ENCODE assay signal across 31 cellular contexts in the genomic region with DNA sequence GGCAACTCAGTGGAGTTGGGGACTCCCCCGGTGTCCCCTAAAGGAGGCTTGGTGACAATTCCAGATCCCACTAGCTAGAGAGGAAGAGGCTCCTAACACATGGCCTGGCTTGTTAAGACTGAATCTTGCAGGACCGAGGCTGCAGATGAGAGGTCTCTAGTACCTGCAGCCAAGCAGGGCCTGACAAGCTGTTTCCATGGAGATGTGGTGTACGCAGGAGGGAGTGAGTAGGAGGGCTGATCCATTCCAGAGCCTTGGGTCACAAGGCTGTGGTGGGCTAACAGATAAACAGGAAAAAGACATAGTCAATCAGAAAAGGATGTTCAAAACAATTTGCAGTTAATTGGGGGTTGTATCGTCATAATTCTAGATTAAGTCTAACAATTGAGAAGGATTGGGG.
A peak's percentile ranks its signal among the peaks of the same experiment; 100 is the strongest.
DNase-seq lines count a peak whose midpoint lies in the region; ATAC-seq and TF ChIP-seq lines count a peak whose summit lies in the region.
"Had no signal": no experiment of that assay in that cellular context is flagged by ENCODE, and none has a peak within 500 bp of the region (broad histone marks: within the 10 kb centered on the region; RNA-seq: fewer than 3 reads in every experiment).

No MANE protein-coding gene starts in this region.

- H3K23ac ChIP-seq in mesenchymal stem cell (ENCODE audit: low read length in 2 of 2), result no peak overlapping the region

- TF ChIP-seq EP300 in gastroesophageal sphincter (IDR thresholded peaks at IDR 0.05), result no peak

- peak overlapping the region; percentile 17 for H3K27ac Mint-ChIP-seq in activated CD4-positive, alpha-beta T cell treated with anti-CD3 and anti-CD28 coated beads, Interleukin-2, amount 10 ng/mL, durations not matched to agents 24 days and 14 days
- no peak overlapping the region for H3K27ac Mint-ChIP-seq in activated CD4-positive, alpha-beta T cell treated with anti-CD3 and anti-CD28 coated beads, Interleukin-2, amount 10 ng/mL, durations not matched to agents 7 days and 5 days
- H3K27ac Mint-ChIP-seq: activated CD8-positive, alpha-beta T cell treated with anti-CD3 and anti-CD28 coated beads for 36 hours; activated naive CD8-positive, alpha-beta T cell treated with anti-CD3 and anti-CD28 coated beads for 36 hours; activated T-helper 17 cell treated with anti-CD3 and anti-CD28 coated beads, Interleukin-2, amount 50 U/mL, for 72 hours; CD4-positive, alpha-beta memory T cell; dendritic cell treated with granulocyte-macrophage colony-stimulating factor and Interleukin-4, amounts not matched to agents 40 ng/mL and 50 ng/mL, for 4 days; endodermal cell; stimulated activated naive CD8-positive, alpha-beta T cell treated with anti-CD3 and anti-CD28 coated beads, Interleukin-15, Interleukin-2, amounts not matched to agents 100 ng/mL and 50 ng/mL, for 24 hours had no signal

- no peak overlapping the region for H3K4me2 ChIP-seq in mesenchymal stem cell (ENCODE audit: low read length, poor library complexity, severe bottlenecking)
- H3K4me2 ChIP-seq: A549 had no signal

- no peak overlapping the region for H2BK120ac ChIP-seq in mesenchymal stem cell (ENCODE audit: low read depth, low read length)

- in situ Hi-C loops in G401 (cut with HindIII; ENCODE audit: low sequenced_read_pairs), result no loop called here

- no peak overlapping the region for H3K4ac ChIP-seq in mesenchymal stem cell (ENCODE audit: low read depth in 1 of 2, low read length in 2 of 2)

- H3K14ac ChIP-seq in mesenchymal stem cell (ENCODE audit: low read length in 2 of 2), result no peak overlapping the region

- H3K27me3 Mint-ChIP-seq in activated CD4-positive, alpha-beta T cell treated with anti-CD3 and anti-CD28 coated beads, Interleukin-2, amount 10 ng/mL, durations not matched to agents 24 days and 14 days, result peaks cover 9% of the 10 kb centered on the region
- peaks cover 2% of the 10 kb centered on the region for H3K27me3 Mint-ChIP-seq in activated CD4-positive, alpha-beta T cell treated with anti-CD3 and anti-CD28 coated beads, Interleukin-2, amount 10 ng/mL, durations not matched to agents 7 days and 5 days
- H3K27me3 Mint-ChIP-seq: activated naive CD8-positive, alpha-beta T cell treated with anti-CD3 and anti-CD28 coated beads for 36 hours had no signal

- H3K9me3 ChIP-seq in WERI-Rb-1 (ENCODE audit: severe bottlenecking), result peaks cover 12% of the 10 kb centered on the region
- peaks cover 29% of the 10 kb centered on the region for H3K9me3 ChIP-seq in mesenchymal stem cell (ENCODE audit: control insufficient read depth, low read length)
- peaks cover 0 to 24% (median 0%) of the 10 kb centered on the region in 3 donors for H3K9me3 ChIP-seq in gastroesophageal sphincter

- no peak overlapping the region for H3K4me3 Mint-ChIP-seq in activated CD4-positive, alpha-beta T cell treated with anti-CD3 and anti-CD28 coated beads, Interleukin-2, amount 10 ng/mL, durations not matched to agents 24 days and 14 days
- no peak overlapping the region for H3K4me3 Mint-ChIP-seq in activated CD4-positive, alpha-beta T cell treated with anti-CD3 and anti-CD28 coated beads, Interleukin-2, amount 10 ng/mL, durations not matched to agents 7 days and 5 days
- H3K4me3 Mint-ChIP-seq: activated CD8-positive, alpha-beta T cell treated with anti-CD3 and anti-CD28 coated beads for 36 hours; activated naive CD8-positive, alpha-beta T cell treated with anti-CD3 and anti-CD28 coated beads for 36 hours; activated T-helper 17 cell treated with anti-CD3 and anti-CD28 coated beads, Interleukin-2, amount 50 U/mL, for 72 hours; CD4-positive, alpha-beta memory T cell; dendritic cell treated with granulocyte-macrophage colony-stimulating factor and Interleukin-4, amounts not matched to agents 40 ng/mL and 50 ng/mL, for 4 days; endodermal cell; stimulated activated naive CD8-positive, alpha-beta T cell treated with anti-CD3 and anti-CD28 coated beads, Interleukin-15, Interleukin-2, amounts not matched to agents 100 ng/mL and 50 ng/mL, for 24 hours had no signal

- no peak overlapping the region for H3K18ac ChIP-seq in mesenchymal stem cell (ENCODE audit: low read depth in 1 of 2, low read length in 2 of 2)

- no peak overlapping the region for H2BK12ac ChIP-seq in mesenchymal stem cell (ENCODE audit: low read length in 2 of 2)

- no peaks in the 10 kb centered on the region for H3K79me1 ChIP-seq in mesenchymal stem cell (replicated peaks; ENCODE audit: low read length, poor library complexity, severe bottlenecking)

- H3K27me3 ChIP-seq in WERI-Rb-1 (ENCODE audit: insufficient read depth, low read depth, severe bottlenecking), result no peaks in the 10 kb centered on the region
- no peaks in the 10 kb centered on the region for H3K27me3 ChIP-seq in mesenchymal stem cell (ENCODE audit: control insufficient read depth in 1 of 2, insufficient read depth in 1 of 2, low read length in 2 of 2)
- H3K27me3 ChIP-seq in gastroesophageal sphincter, result peaks cover 3% of the 10 kb centered on the region
- H3K27me3 ChIP-seq: ascending aorta, foreskin keratinocyte, heart right ventricle had no signal

- H3K27ac ChIP-seq in WERI-Rb-1 (no peak overlapping the region), mesenchymal stem cell (ENCODE audit: low read length, poor library complexity, severe bottlenecking) (no peak overlapping the region), gastroesophageal sphincter (no peak overlapping the region)
- H3K27ac ChIP-seq: ascending aorta, foreskin keratinocyte, heart right ventricle had no signal

- CTCF ChIA-PET in activated CD4-positive, alpha-beta T cell treated with anti-CD3 and anti-CD28 coated beads, Interleukin-2, amount 10 ng/mL, durations not matched to agents 7 days and 5 days (lab: Charles Lee), result interaction anchor here (1.4 kb wide), 1 partner anchor 9 kb away, joined by 4 read pairs; no protein-coding TSS in a partner anchor

- TF ChIP-seq CTCF in WERI-Rb-1 (IDR thresholded peaks at IDR 0.05; ENCODE audit: low read depth, low read length) (no peak), gastroesophageal sphincter (IDR thresholded peaks at IDR 0.05) (no peak)

- 54% methylated on average over 4 of the region's 4 CpGs for WGBS in mesenchymal stem cell
- 52 to 67% methylated on average over 2 to 3 of the region's 4 CpGs for WGBS in gastroesophageal sphincter (ENCODE audit: low coverage in 1 of 2), 2 donors

- H2AFZ ChIP-seq in mesenchymal stem cell (ENCODE audit: low read depth, low read length), result no peak overlapping the region

- H3K36me3 Mint-ChIP-seq in activated CD4-positive, alpha-beta T cell treated with anti-CD3 and anti-CD28 coated beads, Interleukin-2, amount 10 ng/mL, durations not matched to agents 24 days and 14 days (ENCODE audit: low read depth), result peaks cover 5% of the 10 kb centered on the region
- peaks cover 4% of the 10 kb centered on the region for H3K36me3 Mint-ChIP-seq in activated CD4-positive, alpha-beta T cell treated with anti-CD3 and anti-CD28 coated beads, Interleukin-2, amount 10 ng/mL, durations not matched to agents 7 days and 5 days (ENCODE audit: low read depth)

- no peak overlapping the region for H2BK5ac ChIP-seq in mesenchymal stem cell (ENCODE audit: low read depth, low read length, poor library complexity, severe bottlenecking)

- intact Hi-C loops in activated CD4-positive, alpha-beta T cell treated with anti-CD3 and anti-CD28 coated beads, Interleukin-2, amount 10 ng/mL, durations not matched to agents 24 days and 14 days (cut with micrococcal nuclease), result no loop called here
- intact Hi-C loops in left colon (cut with DNase I, micrococcal nuclease), result no loop called here

- ATAC-seq in left colon (no peak), gastroesophageal sphincter (no peak)
- ATAC-seq: activated CD8-positive, alpha-beta T cell treated with anti-CD3 and anti-CD28 coated beads for 36 hours; activated T-helper 17 cell treated with anti-CD3 and anti-CD28 coated beads, Interleukin-2, amount 50 U/mL, for 72 hours; esophagus mucosa; foreskin keratinocyte; left lobe of liver; Panc1; psoas muscle had no signal

- no peak overlapping the region for H3K9ac ChIP-seq in mesenchymal stem cell (ENCODE audit: low read length)

- TF ChIP-seq POLR2A in gastroesophageal sphincter (IDR thresholded peaks at IDR 0.05), result no peak

- POLR2A ChIA-PET in activated CD4-positive, alpha-beta T cell treated with anti-CD3 and anti-CD28 coated beads, Interleukin-2, amount 10 ng/mL, durations not matched to agents 7 days and 5 days (lab: Charles Lee), result no interaction called here

- no peak overlapping the region for H2BK15ac ChIP-seq in mesenchymal stem cell (ENCODE audit: low read depth, poor library complexity, severe bottlenecking)

- H3K4me1 ChIP-seq in mesenchymal stem cell (ENCODE audit: control insufficient read depth, insufficient read depth, low read depth, low read length) (peaks cover 6% of the 10 kb centered on the region), gastroesophageal sphincter (peaks cover 0 to 8% (median 7%) of the 10 kb centered on the region in 3 donors)

- no peak overlapping the region for H4K91ac ChIP-seq in mesenchymal stem cell (ENCODE audit: low read length)

- H3K9me3 Mint-ChIP-seq in activated CD4-positive, alpha-beta T cell treated with anti-CD3 and anti-CD28 coated beads, Interleukin-2, amount 10 ng/mL, durations not matched to agents 24 days and 14 days, result peaks cover 18% of the 10 kb centered on the region
- peaks cover 14% of the 10 kb centered on the region for H3K9me3 Mint-ChIP-seq in activated CD4-positive, alpha-beta T cell treated with anti-CD3 and anti-CD28 coated beads, Interleukin-2, amount 10 ng/mL, durations not matched to agents 7 days and 5 days

- H4K8ac ChIP-seq in mesenchymal stem cell (ENCODE audit: low read length), result peak overlapping the region; percentile 8

- H3K4me3 ChIP-seq in WERI-Rb-1 (ENCODE audit: low read depth, low read length) (no peak overlapping the region), mesenchymal stem cell (ENCODE audit: insufficient read depth in 1 of 2, low read depth in 1 of 2, low read length in 2 of 2) (no peak overlapping the region), gastroesophageal sphincter (no peak overlapping the region)
- H3K4me3 ChIP-seq: A549, ascending aorta, heart right ventricle, psoas muscle had no signal

- H3K36me3 ChIP-seq in WERI-Rb-1 (no peaks in the 10 kb centered on the region), mesenchymal stem cell (ENCODE audit: control insufficient read depth in 1 of 2, insufficient read depth in 2 of 2, low read depth in 1 of 2, low read length in 2 of 2) (no peaks in the 10 kb centered on the region), gastroesophageal sphincter (no peaks in the 10 kb centered on the region)
- H3K36me3 ChIP-seq: ascending aorta, heart right ventricle had no signal

- peaks cover 4% of the 10 kb centered on the region for H3K4me1 Mint-ChIP-seq in activated CD4-positive, alpha-beta T cell treated with anti-CD3 and anti-CD28 coated beads, Interleukin-2, amount 10 ng/mL, durations not matched to agents 24 days and 14 days
- H3K4me1 Mint-ChIP-seq in activated CD4-positive, alpha-beta T cell treated with anti-CD3 and anti-CD28 coated beads, Interleukin-2, amount 10 ng/mL, durations not matched to agents 7 days and 5 days, result peaks cover 3% of the 10 kb centered on the region
- H3K4me1 Mint-ChIP-seq: endodermal cell had no signal

- H2AK5ac ChIP-seq in mesenchymal stem cell (ENCODE audit: low read length, severe bottlenecking), result peak overlapping the region; percentile 19

- DNase-seq in activated CD4-positive, alpha-beta T cell treated with anti-CD3 and anti-CD28 coated beads, Interleukin-2, amount 10 ng/mL, durations not matched to agents 24 days and 14 days, result no peak
- no peak for DNase-seq in activated CD4-positive, alpha-beta T cell treated with anti-CD3 and anti-CD28 coated beads, Interleukin-2, amount 10 ng/mL, durations not matched to agents 7 days and 5 days
- peak; percentile 15 for DNase-seq in WERI-Rb-1
- peak; percentile 50 for DNase-seq in mesenchymal stem cell
- no peak for DNase-seq in left colon
- no peak for DNase-seq in G401 (ENCODE audit: low spot score)
- no peak for DNase-seq in NCI-H345 treated with DMSO at 0.1 percent for 48 hours (lab: John Stamatoyannopoulos, UW; ENCODE audit: unreplicated experiment)
- DNase-seq: activated CD4-positive, CD25-positive, alpha-beta regulatory T cell treated with anti-CD3 and anti-CD28 coated beads, Interleukin-2, amount 50 U/mL, for 72 hours; activated CD8-positive, alpha-beta T cell treated with anti-CD3 and anti-CD28 coated beads for 36 hours; activated naive CD8-positive, alpha-beta T cell treated with anti-CD3 and anti-CD28 coated beads for 36 hours; AML-193; caudate nucleus; CD4-positive, alpha-beta memory T cell; endodermal cell; foreskin keratinocyte; GDM1; heart right ventricle; Kasumi-1; MV-4-11; NCI-H2029; psoas muscle; SIG-M5 had no signal

Comparison
In these comparisons a context has a peak if more than half of its experiments do, and no peak if none do; other contexts are left out.
1. DNase-seq: peak in WERI-Rb-1 (single experiment) and mesenchymal stem cell (single experiment); none in activated CD4-positive, alpha-beta T cell treated with anti-CD3 and anti-CD28 coated beads, Interleukin-2, amount 10 ng/mL, durations not matched to agents 24 days and 14 days (single experiment), activated CD4-positive, alpha-beta T cell treated with anti-CD3 and anti-CD28 coated beads, Interleukin-2, amount 10 ng/mL, durations not matched to agents 7 days and 5 days (single experiment), left colon (0 of 2), G401 (single experiment) and NCI-H345 treated with DMSO at 0.1 percent for 48 hours (single experiment).